Comparison of ENCODE assay signal across 10 cellular contexts in genomic region chr1:6261615-6261995, GRCh38. TPM values are rescaled to one million over a fixed set of nuclear protein-coding genes. Genes with fewer than 3 reads are reported as not detected.
DNase-seq lines count a peak whose midpoint lies in the region; ATAC-seq and TF ChIP-seq lines count a peak whose summit lies in the region.
"Had no signal": no experiment of that assay in that cellular context is flagged by ENCODE, and none has a peak within 500 bp of the region (broad histone marks: within the 10 kb centered on the region; RNA-seq: fewer than 3 reads in every experiment).

No MANE protein-coding gene starts in this region.

- H3K4me1 ChIP-seq in CD8-positive, alpha-beta memory T cell (ENCODE audit: insufficient read depth, low read length), result peaks cover 4% of the 10 kb centered on the region

- peaks cover 0 to 6% (median 0%) of the 10 kb centered on the region in 3 donors for H3K4me1 Mint-ChIP-seq in CD8-positive, alpha-beta memory T cell
- H3K4me1 Mint-ChIP-seq in nephron, result peaks cover 48% of the 10 kb centered on the region

- no peaks in the 10 kb centered on the region for H3K9me3 ChIP-seq in CD8-positive, alpha-beta memory T cell (ENCODE audit: low read length)

- POLR2A ChIA-PET in CD8-positive, alpha-beta memory T cell (lab: Charles Lee), result no interaction called here

- H3K9me3 Mint-ChIP-seq in CD8-positive, alpha-beta memory T cell, result no peaks in the 10 kb centered on the region
- H3K9me3 Mint-ChIP-seq in nephron, result no peaks in the 10 kb centered on the region

- H3K27ac ChIP-seq in CD8-positive, alpha-beta memory T cell (ENCODE audit: low read depth, low read length), result no peak overlapping the region
- H3K27ac ChIP-seq in dorsolateral prefrontal cortex, result peak overlapping the region in 1 of 59 donors; percentile 14

- H3K27me3 ChIP-seq in CD8-positive, alpha-beta memory T cell (ENCODE audit: insufficient read depth, low read length, poor library complexity, severe bottlenecking), result peaks cover 6% of the 10 kb centered on the region
- peaks cover 0 to 32% (median 3%) of the 10 kb centered on the region in 45 donors for H3K27me3 ChIP-seq in dorsolateral prefrontal cortex

- CTCF ChIA-PET in CD8-positive, alpha-beta memory T cell (lab: Charles Lee), result interaction anchor here (0.5 to 1.4 kb wide), 2 partner anchors 15 to 19 kb away, joined by 3 read pairs; no protein-coding TSS in a partner anchor

- no peaks in the 10 kb centered on the region for H3K36me3 ChIP-seq in CD8-positive, alpha-beta memory T cell (ENCODE audit: insufficient read depth, low read length)

- H3K4me3 Mint-ChIP-seq in CD8-positive, alpha-beta memory T cell, result peak overlapping the region; percentile 52 to 86 (median 73)
- peak overlapping the region; percentile 79 to 83 (median 83) for H3K4me3 Mint-ChIP-seq in nephron

- no peak for DNase-seq in CD8-positive, alpha-beta memory T cell
- DNase-seq in NCI-H2171 (lab: John Stamatoyannopoulos, UW), result peak; percentile 78
- DNase-seq in dorsolateral prefrontal cortex, result no peak
- DNase-seq in activated CD4-positive, CD25-positive, alpha-beta regulatory T cell treated with anti-CD3 and anti-CD28 coated beads, Interleukin-2, amount 50 U/mL, for 72 hours, result no peak
- no peak for DNase-seq in RKO (ENCODE audit: low spot score)
- DNase-seq: central memory CD4-positive, alpha-beta T cell; NCI-H187 treated with DMSO at 0.1 percent for 48 hours had no signal

- intact Hi-C loops in dorsolateral prefrontal cortex (cut with DNase I), result no loop called here

- H3K4me3 ChIP-seq in CD8-positive, alpha-beta memory T cell (ENCODE audit: low read length), result no peak overlapping the region
- H3K4me3 ChIP-seq in dorsolateral prefrontal cortex, result peak overlapping the region in 51 of 59 donors; percentile 11 to 69 (median 48)

- no peak for ATAC-seq in HG03521 (IDR thresholded peaks at IDR 0.05; ENCODE audit: unreplicated experiment)
- ATAC-seq in GM18867 (IDR thresholded peaks at IDR 0.05; ENCODE audit: unreplicated experiment), result no peak

- H3K27ac Mint-ChIP-seq in CD8-positive, alpha-beta memory T cell, result no peak overlapping the region
- peak overlapping the region; percentile 67 to 88 (median 80) for H3K27ac Mint-ChIP-seq in nephron

- H3K36me3 Mint-ChIP-seq in CD8-positive, alpha-beta memory T cell, result no peaks in the 10 kb centered on the region
- H3K36me3 Mint-ChIP-seq in nephron (ENCODE audit: low read depth), result no peaks in the 10 kb centered on the region

- peaks cover 8 to 13% of the 10 kb centered on the region in 2 donors for H3K27me3 Mint-ChIP-seq in CD8-positive, alpha-beta memory T cell
- peaks cover 6% of the 10 kb centered on the region for H3K27me3 Mint-ChIP-seq in nephron (ENCODE audit: low read depth)

- TF ChIP-seq CTCF in dorsolateral prefrontal cortex (IDR thresholded peaks at IDR 0.05 in 54 of 56, conservative IDR thresholded peaks at IDR 0.05 in 2 of 56; ENCODE audit: low read depth in 1 of 56, partially characterized antibody in 56 of 56) (no peak), nephron (IDR thresholded peaks at IDR 0.05; ENCODE audit: unreplicated experiment in 3 of 3) (no peak)

RNA-seq across cellular contexts. Expression of gene GPR153, which starts 0.7 kb away (rescaled TPM):
- under 1 TPM; 0.50 to 0.66 TPM for total RNA-seq in CD8-positive, alpha-beta memory T cell
- 0.39 TPM for polyA plus RNA-seq in CD8-positive, alpha-beta memory T cell
- total RNA-seq in dorsolateral prefrontal cortex, result 10 to 100 TPM in 68 of 120 experiments, 1 to 10 TPM in 52; 2.3 to 20.2 (median 10.3) TPM

RNA-seq across cellular contexts. Expression of gene HES3, which starts 17.6 kb away (rescaled TPM):
- total RNA-seq in CD8-positive, alpha-beta memory T cell, result not detected
- not detected for polyA plus RNA-seq in CD8-positive, alpha-beta memory T cell
- not detected for total RNA-seq in dorsolateral prefrontal cortex

RNA-seq across cellular contexts. Expression of gene ICMT, which starts 25.8 kb away (rescaled TPM):
- total RNA-seq in CD8-positive, alpha-beta memory T cell, result 10 to 100 TPM; 79.1 to 79.4 TPM
- polyA plus RNA-seq in CD8-positive, alpha-beta memory T cell, result 24.4 TPM
- total RNA-seq in dorsolateral prefrontal cortex, result 10 to 100 TPM; 19.9 to 47.2 (median 31.3) TPM

RNA-seq across cellular contexts. Expression of gene RNF207, which starts 55.7 kb away (rescaled TPM):
- 10 to 100 TPM; 10.8 to 12.8 TPM for total RNA-seq in CD8-positive, alpha-beta memory T cell
- 0.22 TPM for polyA plus RNA-seq in CD8-positive, alpha-beta memory T cell
- total RNA-seq in dorsolateral prefrontal cortex, result 10 to 100 TPM in 118 of 120 experiments, 1 to 10 TPM in 2; 7.4 to 42.1 (median 22.0) TPM

Comparison
In these comparisons a context has a peak if more than half of its experiments do, and no peak if none do; other contexts are left out.
1. H3K27ac Mint-ChIP-seq: peak in nephron (3 of 3); none in CD8-positive, alpha-beta memory T cell (0 of 8).